In genomic region chr6:109019911-109020310, GRCh38 we compare ENCODE assay signal across 17 cellular contexts.
DNase-seq lines count a peak whose midpoint lies in the region; ATAC-seq lines count a peak whose summit lies in the region.
"Had no signal": no experiment of that assay in that cellular context is flagged by ENCODE, and none has a peak within 500 bp of the region (broad histone marks: within the 10 kb centered on the region; RNA-seq: fewer than 3 reads in every experiment).

No MANE protein-coding gene starts in this region.

- CTCF ChIA-PET in CD4-positive, alpha-beta memory T cell (lab: Charles Lee; ENCODE audit: partially characterized antibody) = interaction anchor here (0.9 to 1.5 kb wide), 2 partner anchors 18 to 53 kb away, joined by 3 read pairs; no protein-coding TSS in a partner anchor
- CTCF ChIA-PET in T-cell (lab: Charles Lee) = interaction anchor here (0.9 to 1.3 kb wide), 3 partner anchors 9 to 16 kb away, joined by 3 to 6 read pairs (median 3); no protein-coding TSS in a partner anchor

- DNase-seq in CD4-positive, alpha-beta memory T cell = peak; percentile 56 to 78 (median 69)
- DNase-seq in T-cell = peak in 2 of 34 experiments; percentile 5 to 26
- DNase-seq in naive B cell = no peak
- no peak for DNase-seq in NK-92 (lab: John Stamatoyannopoulos, UW; ENCODE audit: unreplicated experiment)
- no peak for DNase-seq in posterior vena cava (ENCODE audit: low spot score)
- no peak for DNase-seq in activated CD4-positive, alpha-beta T cell treated with anti-CD3 and anti-CD28 coated beads for 48 hours
- DNase-seq: COR-L47, DMS53, HCEC 1CT, IMR-90, Kasumi-1, NCI-H1436, NCI-H2029 treated with DMSO at 0.1 percent for 48 hours, NCI-H524, SHP77 treated with DMSO at 0.1 percent for 48 hours had no signal

- no peaks in the 10 kb centered on the region for H3K36me3 ChIP-seq in CD4-positive, alpha-beta memory T cell (ENCODE audit: insufficient read depth, low read length)
- H3K36me3 ChIP-seq in iPS-20b (ENCODE audit: insufficient read depth, low read depth, low read length) = no peaks in the 10 kb centered on the region

- peaks cover 29 to 50% (median 36%) of the 10 kb centered on the region in 4 donors for H3K4me1 Mint-ChIP-seq in CD4-positive, alpha-beta memory T cell
- H3K4me1 Mint-ChIP-seq in T-cell = peaks cover 53 to 60% (median 57%) of the 10 kb centered on the region in 3 donors
- peaks cover 25 to 67% (median 49%) of the 10 kb centered on the region in 3 donors for H3K4me1 Mint-ChIP-seq in naive B cell

- H3K36me3 Mint-ChIP-seq in CD4-positive, alpha-beta memory T cell = no peaks in the 10 kb centered on the region
- H3K36me3 Mint-ChIP-seq in T-cell = no peaks in the 10 kb centered on the region
- no peaks in the 10 kb centered on the region for H3K36me3 Mint-ChIP-seq in naive B cell

- H3K27me3 Mint-ChIP-seq in CD4-positive, alpha-beta memory T cell = no peaks in the 10 kb centered on the region
- H3K27me3 Mint-ChIP-seq in T-cell (no peaks in the 10 kb centered on the region), naive B cell (no peaks in the 10 kb centered on the region)

- no peaks in the 10 kb centered on the region for H3K27me3 ChIP-seq in CD4-positive, alpha-beta memory T cell (ENCODE audit: insufficient read depth, low read length)
- H3K27me3 ChIP-seq in iPS-20b (ENCODE audit: insufficient read depth, low read length) = no peaks in the 10 kb centered on the region

- H3K4me1 ChIP-seq in CD4-positive, alpha-beta memory T cell (ENCODE audit: insufficient read depth, low read length) = peaks cover 29% of the 10 kb centered on the region
- peaks cover 3% of the 10 kb centered on the region; the same call in 1 of the 2 replicates for H3K4me1 ChIP-seq in iPS-20b (ENCODE audit: insufficient read depth, low read length)

- peak overlapping the region; percentile 38 to 96 (median 87) for H3K27ac Mint-ChIP-seq in CD4-positive, alpha-beta memory T cell
- peak overlapping the region; percentile 75 to 88 for H3K27ac Mint-ChIP-seq in T-cell
- H3K27ac Mint-ChIP-seq in naive B cell = peak overlapping the region in 1 of 6 donors; percentile 28

- H3K9ac ChIP-seq in iPS-20b (ENCODE audit: low read depth, low read length) = no peak overlapping the region

- peak overlapping the region; percentile 30 for H3K27ac ChIP-seq in CD4-positive, alpha-beta memory T cell (ENCODE audit: low read depth, low read length)
- peak overlapping the region; percentile 5 for H3K27ac ChIP-seq in iPS-20b (ENCODE audit: low read length)

- H3K9me3 Mint-ChIP-seq in CD4-positive, alpha-beta memory T cell = peaks cover 0 to 1% (median 0%) of the 10 kb centered on the region in 8 donors
- H3K9me3 Mint-ChIP-seq in T-cell = no peaks in the 10 kb centered on the region
- H3K9me3 Mint-ChIP-seq in naive B cell = no peaks in the 10 kb centered on the region

- POLR2A ChIA-PET in CD4-positive, alpha-beta memory T cell (lab: Charles Lee; ENCODE audit: partially characterized antibody) = interaction anchor here (0.9 to 3.3 kb wide), 7 partner anchors 8 to 460 kb away, joined by 3 to 29 read pairs (median 3); no protein-coding TSS in a partner anchor
- POLR2A ChIA-PET in T-cell (lab: Charles Lee) = interaction anchor here (0.5 to 0.7 kb wide), 3 partner anchors 11 to 333 kb away, joined by 3 to 7 read pairs (median 3); no protein-coding TSS in a partner anchor

- H3K4me3 ChIP-seq in CD4-positive, alpha-beta memory T cell (ENCODE audit: low read length in 2 of 2) = no peak overlapping the region
- H3K4me3 ChIP-seq in iPS-20b (ENCODE audit: low read length) = no peak overlapping the region

- intact Hi-C loops in CD4-positive, alpha-beta memory T cell (cut with micrococcal nuclease) = loop anchor here (1.0 kb wide), 1 partner anchor 10 kb away; no protein-coding TSS in a partner anchor
- intact Hi-C loops in posterior vena cava (cut with DNase I) = no loop called here

- ATAC-seq in T-cell (replicated peaks in 1 of 4) = peak; percentile 45 to 97 (median 73)
- ATAC-seq in naive B cell (ENCODE audit: low read depth in 2 of 2) = peak; percentile 41 to 47
- ATAC-seq in HG03565 (IDR thresholded peaks at IDR 0.05; ENCODE audit: unreplicated experiment) = no peak

- peak overlapping the region in 5 of 8 donors; percentile 26 to 73 (median 53) for H3K4me3 Mint-ChIP-seq in CD4-positive, alpha-beta memory T cell
- H3K4me3 Mint-ChIP-seq in T-cell (no peak overlapping the region), naive B cell (no peak overlapping the region)

- H3K9me3 ChIP-seq in CD4-positive, alpha-beta memory T cell (ENCODE audit: control insufficient read depth in 1 of 2, low read length in 2 of 2) = no peaks in the 10 kb centered on the region
- no peaks in the 10 kb centered on the region for H3K9me3 ChIP-seq in iPS-20b (ENCODE audit: insufficient read depth, low read depth, low read length)

Comparison
In these comparisons a context has a peak if more than half of its experiments do, and no peak if none do; other contexts are left out.
1. DNase-seq: peak in CD4-positive, alpha-beta memory T cell (5 of 5); none in naive B cell (single experiment), NK-92 (single experiment), posterior vena cava (single experiment) and activated CD4-positive, alpha-beta T cell treated with anti-CD3 and anti-CD28 coated beads for 48 hours (single experiment).
2. H3K4me3 Mint-ChIP-seq: peak in CD4-positive, alpha-beta memory T cell (5 of 8); none in T-cell (0 of 3) and naive B cell (0 of 8).